ENCODE assay signal across 2 cellular contexts in genomic region chr6:125163339-125163738, GRCh38. TPM values are rescaled to one million over a fixed set of nuclear protein-coding genes. Genes with fewer than 3 reads are reported as not detected.
"Had no signal": no experiment of that assay in that cellular context is flagged by ENCODE, and none has a peak within 500 bp of the region (broad histone marks: within the 10 kb centered on the region; RNA-seq: fewer than 3 reads in every experiment).

No MANE protein-coding gene starts in this region.

RNA-seq across cellular contexts. Expression of gene TPD52L1, which starts 9.8 kb away (rescaled TPM):
- total RNA-seq: activated naive CD8-positive, alpha-beta T cell treated with anti-CD3 and anti-CD28 coated beads, Interleukin-2, amount 10 ng/mL, durations not matched to agents 7 days and 5 days; activated T-helper 2 cell treated with anti-CD3 and anti-CD28 coated beads, Interferon-gamma antibody, Interleukin-2, Interleukin-4, amounts not matched to agents 10 μg/mL and 5 μg/mL and 100 μg/mL, durations not matched to agents 14 hours and 24 hours and 36 hours had no signal
